Comparison of ENCODE assay signal across 8 cellular contexts in the genomic region with DNA sequence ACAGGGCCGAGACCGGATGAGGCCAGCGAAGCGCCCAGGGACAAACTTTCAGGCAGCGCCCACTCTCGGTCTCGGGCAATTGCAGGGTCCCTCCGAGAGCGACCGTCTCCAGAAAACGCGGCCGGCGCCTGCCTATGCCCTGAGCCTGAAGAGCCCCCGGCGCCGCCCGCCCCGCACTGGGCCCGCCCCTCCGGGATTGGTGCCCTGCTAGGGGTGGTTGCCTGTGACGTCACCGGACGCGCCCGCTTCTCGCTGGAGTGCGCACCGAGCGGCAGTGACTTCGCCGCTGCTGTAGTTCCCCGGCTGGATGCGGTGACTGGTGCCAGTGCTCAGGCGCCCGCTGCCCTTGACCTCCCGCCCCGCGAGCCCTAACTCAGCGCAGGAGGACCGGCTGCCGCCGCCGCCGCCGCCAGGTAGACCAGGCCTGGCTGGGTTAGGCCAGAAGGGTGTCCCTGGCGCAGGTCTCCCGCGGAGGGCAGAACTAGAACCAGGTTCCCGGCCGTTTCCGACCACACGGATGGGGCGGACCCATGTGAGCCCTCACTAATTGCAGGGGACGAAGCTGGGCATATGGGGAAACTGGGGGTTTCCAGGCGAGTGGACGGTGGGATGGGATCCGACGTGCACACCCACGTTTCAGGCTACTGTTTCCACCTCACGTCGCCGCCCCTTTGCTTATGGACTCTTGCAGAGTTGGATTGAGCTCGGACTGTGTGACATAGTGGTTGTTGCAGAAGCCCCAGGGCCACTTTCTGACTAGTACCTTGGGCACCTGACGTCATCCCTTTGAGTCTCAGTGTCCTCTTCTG. TPM values are rescaled to one million over a fixed set of nuclear protein-coding genes. Genes with fewer than 3 reads are reported as not detected.
DNase-seq lines count a peak whose midpoint lies in the region; ATAC-seq and FAIRE-seq lines count a peak whose summit lies in the region.
"Not testable (repeated sequence)": the region's sequence is repeated elsewhere in the genome, so short reads cannot be mapped to it uniquely, and the experiment has no call there.

No MANE protein-coding gene starts in this region.

- ATAC-seq in GM18508 (IDR thresholded peaks at IDR 0.05; ENCODE audit: insufficient read depth, unreplicated experiment) (peak; percentile 79), HG02678 (IDR thresholded peaks at IDR 0.05; ENCODE audit: unreplicated experiment) (peak; percentile 99)

- not testable (repeated sequence) for H3K9me3 ChIP-seq in MG63

- peak overlapping the region in 17 of 21 experiments; percentile 16 to 82 (median 78) for H3K27ac ChIP-seq in skin epidermis

- not testable (repeated sequence) for H3K36me3 ChIP-seq in MG63

- peak; percentile 81 for FAIRE-seq in urothelium cell line (lab: Jason Lieb, UNC)

- not testable (repeated sequence) for H3K27me3 ChIP-seq in MG63

- peak overlapping the region; percentile 47 for H3K4me3 ChIP-seq in MG63
- peak overlapping the region; percentile 32 to 59 (median 43) for H3K4me3 ChIP-seq in skin epidermis

- DNase-seq in MG63 = peak; percentile 90
- peak; percentile 90 for DNase-seq in activated CD8-positive, alpha-beta memory T cell treated with anti-CD3 and anti-CD28 coated beads, Interleukin-2, amount 50 U/mL, for 24 hours (ENCODE audit: extremely low read depth)
- peak; percentile 96 for DNase-seq in ecto neural progenitor cell (ENCODE audit: low spot score)
- peak; percentile 83 for DNase-seq in kidney tubule cell (ENCODE audit: low spot score)
- DNase-seq in urothelium cell line (ENCODE audit: low spot score) = peak; percentile 88

RNA-seq across cellular contexts. Expression of gene ANKRD36C, which starts 18.9 kb away (rescaled TPM):
- total RNA-seq in MG63 (2014; rRNA removed; shearing (Covaris generic); ENCODE audit: low replicate concordance) = 6.1 and 10.3 TPM in 2 replicates

RNA-seq across cellular contexts. Expression of gene GPAT2, which starts 24.2 kb away (rescaled TPM):
- not detected in 2 replicates for total RNA-seq in MG63 (2014; rRNA removed; shearing (Covaris generic); ENCODE audit: low replicate concordance)

Comparison
In these comparisons a context has a peak if more than half of its experiments do, and no peak if none do; other contexts are left out.
1. Peak in every context shown above with its lines: DNase-seq, ATAC-seq, H3K4me3 ChIP-seq and H3K27ac ChIP-seq.